8 cellular contexts compared by ENCODE assay signal in the genomic region with DNA sequence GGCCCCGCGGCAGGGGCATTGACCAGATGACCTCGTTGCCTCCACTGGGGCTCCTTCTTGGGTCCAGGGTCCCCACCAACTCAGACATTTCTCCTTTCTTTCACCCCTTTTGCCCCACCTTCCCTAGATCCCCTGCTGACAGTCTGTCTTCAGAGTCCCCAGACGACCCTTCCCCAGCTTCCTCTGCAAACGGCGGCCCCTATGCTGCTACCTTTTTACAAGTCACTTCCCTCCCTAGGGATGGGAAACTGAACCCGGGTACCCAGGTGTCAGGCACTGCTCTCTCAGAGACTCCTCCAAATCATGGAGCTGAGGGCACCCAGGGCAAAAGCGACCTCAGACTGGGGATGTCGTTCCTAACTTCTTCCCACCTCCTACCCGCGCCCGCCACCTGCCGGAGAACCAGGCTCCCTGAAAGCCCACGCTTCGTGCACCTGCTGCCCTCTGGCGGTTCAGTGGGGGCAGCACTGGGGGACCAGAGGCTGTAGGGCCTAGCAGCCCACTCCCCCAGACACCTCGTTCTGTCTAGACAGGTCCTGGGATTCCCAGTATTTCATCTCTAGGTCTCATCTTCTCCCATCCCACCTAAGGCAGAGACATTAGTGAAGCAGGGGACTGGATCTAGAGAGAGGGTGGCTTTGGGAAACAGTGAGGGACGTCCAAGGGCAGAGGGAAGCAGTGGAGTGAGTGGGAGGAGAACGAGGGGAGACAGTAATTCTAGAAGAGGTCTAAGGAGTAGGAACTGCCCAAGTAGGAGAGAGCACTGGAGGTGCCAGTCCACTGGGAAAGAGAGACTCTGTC. TPM values are rescaled to one million over a fixed set of nuclear protein-coding genes. Genes with fewer than 3 reads are reported as not detected.
DNase-seq lines count a peak whose midpoint lies in the region; ATAC-seq and TF ChIP-seq lines count a peak whose summit lies in the region.

No MANE protein-coding gene starts in this region.

- peak overlapping the region; percentile 81 for H3K4me3 Mint-ChIP-seq in Caco-2 (ENCODE audit: unreplicated experiment)

- H3K36me3 Mint-ChIP-seq in Caco-2 (ENCODE audit: insufficient read depth, unreplicated experiment), result peaks cover 4% of the 10 kb centered on the region

- POLR2A ChIA-PET in Caco-2 (lab: Charles Lee), result interaction anchor here (0.6 to 1.6 kb wide), 2 partner anchors 100 to 344 kb away, joined by 3 to 8 read pairs; partner anchors contain the start of genes CBX5 and HNRNPA1

- peak; percentile 89 to 95 for DNase-seq in Caco-2
- peak; percentile 87 for DNase-seq in M059J (ENCODE audit: low read depth)
- peak; percentile 91 for DNase-seq in SK-MEL-5 (ENCODE audit: low read depth, low spot score)
- peak; percentile 92 for DNase-seq in activated naive CD4-positive, alpha-beta T cell treated with anti-CD3 and anti-CD28 coated beads, Interleukin-2, amount 50 U/mL, for 16 hours
- DNase-seq in glomerular visceral epithelial cell (ENCODE audit: extremely low spot score), result peak; percentile 86
- peak; percentile 83 for DNase-seq in omental fat pad (ENCODE audit: low spot score)
- peak; percentile 95 for DNase-seq in superior temporal gyrus (ENCODE audit: extremely low spot score)

- TF ChIP-seq CTCF in Caco-2 (IDR thresholded peaks at IDR 0.05; ENCODE audit: insufficient read depth in 1 of 2, low read depth in 1 of 2, low read length in 1 of 2, severe bottlenecking in 1 of 2, unreplicated experiment in 1 of 2) (peak; percentile 99 to 100), omental fat pad (IDR thresholded peaks at IDR 0.05) (peak in 2 of 3 donors; percentile 94 to 100)

- H3K9me3 Mint-ChIP-seq in Caco-2 (ENCODE audit: unreplicated experiment), result no peaks in the 10 kb centered on the region

- no TSS peak for BruUV-seq in Caco-2 (replicated peaks; lab: Mats Ljungman, UMichigan)

- intact Hi-C loops in Caco-2 (cut with micrococcal nuclease; ENCODE audit: unreplicated experiment), result loop anchor here (1.0 kb wide), 2 partner anchors 8 to 12 kb away; no protein-coding TSS in a partner anchor

- peak; percentile 77 for ATAC-seq in GM21619 (IDR thresholded peaks at IDR 0.05; ENCODE audit: unreplicated experiment)
- ATAC-seq in omental fat pad (ENCODE audit: low FRiP score), result peak; percentile 77

- H3K4me1 Mint-ChIP-seq in Caco-2 (ENCODE audit: low read depth, unreplicated experiment), result no peaks in the 10 kb centered on the region

- no peak overlapping the region for H3K27ac Mint-ChIP-seq in Caco-2 (ENCODE audit: unreplicated experiment)

- H3K4me1 ChIP-seq in Caco-2, result no peaks in the 10 kb centered on the region

- no peaks in the 10 kb centered on the region for H3K27me3 ChIP-seq in Caco-2 (replicated peaks; ENCODE audit: control insufficient read depth, insufficient read depth, low read length)

- H3K27me3 Mint-ChIP-seq in Caco-2 (ENCODE audit: insufficient read depth, unreplicated experiment), result no peaks in the 10 kb centered on the region

- CTCF ChIA-PET in Caco-2 (lab: Charles Lee), result interaction anchor here (0.6 to 2.9 kb wide), 20 partner anchors 8 to 165 kb away, joined by 3 to 28 read pairs (median 5); partner anchors contain the start of genes CBX5, COPZ1 and HNRNPA1

- in situ Hi-C loops in SK-MEL-5 (cut with HindIII; ENCODE audit: low pct_unique_long_range_greater_than_20kb, low sequenced_read_pairs), result no loop called here

- no peaks in the 10 kb centered on the region for H3K36me3 ChIP-seq in Caco-2 (ENCODE audit: control insufficient read depth, insufficient read depth, low read length)

- peak overlapping the region; percentile 39 for H3K4me3 ChIP-seq in Caco-2 (ENCODE audit: low read depth, low read length)

- no peaks in the 10 kb centered on the region for H3K9me3 ChIP-seq in Caco-2

RNA-seq across cellular contexts. Expression of gene ZNF385A, which starts 4.9 kb away (rescaled TPM):
- total RNA-seq in Caco-2 (2022), result 8.4 and 9.4 TPM in 2 replicates
- 0.71 and 4.6 TPM in 2 replicates for total RNA-seq in M059J (2014; rRNA removed; shearing (Covaris generic))
- 1.1 and 3.1 TPM in 2 replicates for total RNA-seq in SK-MEL-5 (2014; rRNA removed; shearing (Covaris generic))
- 21.9 and 26.3 TPM in 2 replicates for polyA plus RNA-seq in SK-MEL-5 (2015; cell fraction: cytosol; rRNA removed)
- polyA plus RNA-seq in SK-MEL-5 (2015; cell fraction: nucleus; rRNA removed), result 2.1 and 3.5 TPM in 2 replicates
- total RNA-seq in omental fat pad, result 10 to 100 TPM in 3 of 4 donors, 1 to 10 TPM in 1; 9.5 to 36.3 (median 21.8) TPM

RNA-seq across cellular contexts. Expression of gene GPR84, which starts 15.3 kb away (rescaled TPM):
- not detected in 2 replicates for total RNA-seq in Caco-2 (2022)
- not detected in 2 replicates for total RNA-seq in M059J (2014; rRNA removed; shearing (Covaris generic))
- 0.11 TPM in 1 of 2 replicates, not detected in the other for total RNA-seq in SK-MEL-5 (2014; rRNA removed; shearing (Covaris generic))
- 0.25 and 0.76 TPM in 2 replicates for polyA plus RNA-seq in SK-MEL-5 (2015; cell fraction: cytosol; rRNA removed)
- 0.52 and 0.73 TPM in 2 replicates for polyA plus RNA-seq in SK-MEL-5 (2015; cell fraction: nucleus; rRNA removed)
- total RNA-seq in omental fat pad, result 1 to 10 TPM in 3 of 4 donors, not detected in 1; 1.0 to 3.5 (median 2.9) TPM

RNA-seq across cellular contexts. Expression of gene ITGA5, which starts 39.5 kb away (rescaled TPM):
- total RNA-seq in Caco-2 (2022) (17.3 and 22.3 TPM in 2 replicates), omental fat pad (100 to 1,000 TPM in 2 of 4 donors, 10 to 100 TPM in 2; 76.9 to 292 (median 118) TPM)
- total RNA-seq in M059J (2014; rRNA removed; shearing (Covaris generic)), result 419 and 625 TPM in 2 replicates
- 19.2 and 22.6 TPM in 2 replicates for total RNA-seq in SK-MEL-5 (2014; rRNA removed; shearing (Covaris generic))
- 28.6 and 34.5 TPM in 2 replicates for polyA plus RNA-seq in SK-MEL-5 (2015; cell fraction: cytosol; rRNA removed)
- polyA plus RNA-seq in SK-MEL-5 (2015; cell fraction: nucleus; rRNA removed), result 28.0 and 58.7 TPM in 2 replicates

RNA-seq across cellular contexts. Expression of gene COPZ1, which starts 54.7 kb away (rescaled TPM):
- total RNA-seq in Caco-2 (2022), result 129 and 133 TPM in 2 replicates
- 186 and 191 TPM in 2 replicates for total RNA-seq in M059J (2014; rRNA removed; shearing (Covaris generic))
- 273 and 325 TPM in 2 replicates for total RNA-seq in SK-MEL-5 (2014; rRNA removed; shearing (Covaris generic))
- 216 and 226 TPM in 2 replicates for polyA plus RNA-seq in SK-MEL-5 (2015; cell fraction: cytosol; rRNA removed)
- polyA plus RNA-seq in SK-MEL-5 (2015; cell fraction: nucleus; rRNA removed), result 95.6 and 116 TPM in 2 replicates
- total RNA-seq in omental fat pad, result 100 to 1,000 TPM in 1 of 4 donors, 10 to 100 TPM in 3; 55.5 to 114 (median 81.8) TPM

Comparison
In these comparisons a context has a peak if more than half of its experiments do, and no peak if none do; other contexts are left out.
1. Peak in every context shown above with its lines: DNase-seq, ATAC-seq and H3K4me3 ChIP-seq.